Comparison of ENCODE assay signal across 11 cellular contexts in genomic region chr6:119586250-119586882, GRCh38.
DNase-seq lines count a peak whose midpoint lies in the region; ATAC-seq and TF ChIP-seq lines count a peak whose summit lies in the region.
"Had no signal": no experiment of that assay in that cellular context is flagged by ENCODE, and none has a peak within 500 bp of the region (broad histone marks: within the 10 kb centered on the region; RNA-seq: fewer than 3 reads in every experiment).

No MANE protein-coding gene starts in this region.

- no peak overlapping the region for H2AFZ ChIP-seq in H9 (ENCODE audit: low read length)

- no peak overlapping the region for H3K56ac ChIP-seq in H9 (ENCODE audit: insufficient read length, low read depth, low read length)

- no peaks in the 10 kb centered on the region for H3K9me3 Mint-ChIP-seq in H9

- H2AK5ac ChIP-seq in H9 (ENCODE audit: insufficient read length, low read length), result no peak overlapping the region

- no peak overlapping the region for H3K4me3 ChIP-seq in MG63
- H3K4me3 ChIP-seq: PC-9 had no signal

- H2BK120ac ChIP-seq in H9 (ENCODE audit: low read depth, low read length, poor library complexity, severe bottlenecking), result no peak overlapping the region

- H3K27me3 Mint-ChIP-seq in H9 (ENCODE audit: low read depth), result no peaks in the 10 kb centered on the region

- H3K36me3 ChIP-seq in MG63, result no peaks in the 10 kb centered on the region

- no peak overlapping the region for H3T11ph ChIP-seq in H9 (ENCODE audit: low read length)

- no peak overlapping the region for H4K5ac ChIP-seq in H9 (ENCODE audit: insufficient read length, low read depth, low read length)

- no peaks in the 10 kb centered on the region; the same call in 1 of the 2 replicates for H3K4me1 ChIP-seq in H9 (ENCODE audit: insufficient read depth, low read length)

- no peak overlapping the region for H3K18ac ChIP-seq in H9 (ENCODE audit: insufficient read length, low read depth, low read length)

- H2BK5ac ChIP-seq in H9 (ENCODE audit: insufficient read length, low read length), result no peak overlapping the region

- peaks cover 5 to 10% of the 10 kb centered on the region in 2 experiments for H3K4me1 Mint-ChIP-seq in H9

- no peaks in the 10 kb centered on the region for H3K27me3 ChIP-seq in MG63
- no peaks in the 10 kb centered on the region for H3K27me3 ChIP-seq in H9 (ENCODE audit: insufficient read depth, low read length)

- no peak overlapping the region for H4K8ac ChIP-seq in H9 (replicated peaks; ENCODE audit: insufficient read length, low read depth, low read length)

- H3K9ac ChIP-seq in H9 (ENCODE audit: extremely low read depth, insufficient read length, low read length), result no peak overlapping the region

- no peak overlapping the region for H2BK20ac ChIP-seq in H9 (ENCODE audit: low read depth, low read length, poor library complexity, severe bottlenecking)

- H3K23ac ChIP-seq in H9 (ENCODE audit: insufficient read length, low read depth, low read length), result no peak overlapping the region

- H3K27ac Mint-ChIP-seq in H9, result 0 out of 7 replicates have a peak overlapping the region, but pooled peaks of 1 of the 3 experiments have one; percentile 3

- H3K27ac ChIP-seq in H9 (ENCODE audit: insufficient read length, low read depth, low read length), result no peak overlapping the region
- H3K27ac ChIP-seq: PC-9 had no signal

- H2BK12ac ChIP-seq in H9 (ENCODE audit: insufficient read length, low read depth, low read length), result no peak overlapping the region

- DNase-seq in SK-N-DZ (ENCODE audit: low spot score) (peak; percentile 4), MG63 (no peak), H9 (no peak), globus pallidus (ENCODE audit: low spot score) (no peak), omental fat pad (ENCODE audit: low spot score) (no peak)
- DNase-seq: mesendoderm, PC-9 had no signal

- H4K20me1 ChIP-seq in H9 (ENCODE audit: control insufficient read depth, insufficient read depth, insufficient read length), result no peaks in the 10 kb centered on the region

- H3K14ac ChIP-seq in H9 (ENCODE audit: insufficient read depth, low read length), result no peak overlapping the region

- no peak overlapping the region for H3K4ac ChIP-seq in H9 (ENCODE audit: low read depth, low read length)

- no peaks in the 10 kb centered on the region for H3K79me1 ChIP-seq in H9 (ENCODE audit: insufficient read depth, low read depth, low read length, poor library complexity, severe bottlenecking)

- H3K4me3 Mint-ChIP-seq in H9, result no peak overlapping the region

- no peaks in the 10 kb centered on the region for H3K23me2 ChIP-seq in H9 (ENCODE audit: insufficient read length, low read depth, low read length, poor library complexity, severe bottlenecking)

- no peak for TF ChIP-seq CTCF in H9 (conservative IDR thresholded peaks at IDR 0.05)
- TF ChIP-seq CTCF in omental fat pad (IDR thresholded peaks at IDR 0.05), result no peak

- no peak overlapping the region for H3K4me2 ChIP-seq in H9 (ENCODE audit: insufficient read depth, insufficient read length, low read length)
- H3K4me2 ChIP-seq: PC-9 had no signal

- H4K91ac ChIP-seq in H9 (ENCODE audit: insufficient read length, low read depth, low read length), result no peak overlapping the region

- peak; percentile 93 for ATAC-seq in GM18519 (IDR thresholded peaks at IDR 0.05; ENCODE audit: low FRiP score, unreplicated experiment)
- ATAC-seq in GM21423 (IDR thresholded peaks at IDR 0.05; ENCODE audit: unreplicated experiment), result peak; percentile 84
- ATAC-seq in HG03064 (IDR thresholded peaks at IDR 0.05; ENCODE audit: low read depth, unreplicated experiment), result peak; percentile 74
- no peak for ATAC-seq in omental fat pad (ENCODE audit: low FRiP score)
- ATAC-seq: activated CD4-positive, CD25-positive, alpha-beta regulatory T cell treated with anti-CD3 and anti-CD28 coated beads, Interleukin-2, amount 50 U/mL, for 24 hours had no signal

- no peaks in the 10 kb centered on the region for H3K79me2 ChIP-seq in H9 (ENCODE audit: insufficient read depth, low read length)

- H3K9me3 ChIP-seq in MG63, result no peaks in the 10 kb centered on the region
- H3K9me3 ChIP-seq in H9 (ENCODE audit: control insufficient read depth, low read depth, low read length), result no peaks in the 10 kb centered on the region

- H3K36me3 Mint-ChIP-seq in H9 (ENCODE audit: insufficient read depth in 1 of 3, low read depth in 3 of 3), result no peaks in the 10 kb centered on the region

- no peak overlapping the region for H2BK15ac ChIP-seq in H9 (ENCODE audit: low read depth, low read length)

- WGBS in H9 (ENCODE audit: extremely low coverage, insufficient read length, low lambda C conversion rate), result no CpG with 5 or more reads among the region's 3 CpGs
